36 cellular contexts compared by ENCODE assay signal in the genomic region with DNA sequence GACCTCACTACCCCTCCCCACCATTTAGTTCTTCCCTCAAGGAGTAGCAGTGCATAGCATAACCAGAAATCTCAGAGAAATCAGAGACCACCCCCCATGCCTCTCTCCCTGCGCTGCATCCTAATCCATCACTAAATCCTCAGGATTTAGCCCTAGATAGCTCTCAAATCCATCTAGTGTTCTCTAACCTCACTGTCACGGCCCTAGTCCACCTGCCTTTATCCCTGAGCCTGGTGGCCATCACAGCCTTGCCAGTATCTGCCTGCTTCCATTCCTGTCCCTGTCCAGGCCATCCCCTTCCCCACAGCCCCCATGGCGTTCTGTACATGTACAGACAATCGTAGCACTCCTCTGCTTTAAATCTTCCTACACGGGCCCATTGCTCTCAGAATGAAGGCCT. TPM values are rescaled to one million over a fixed set of nuclear protein-coding genes. Genes with fewer than 3 reads are reported as not detected.
"Had no signal": no experiment of that assay in that cellular context is flagged by ENCODE, and none has a peak within 500 bp of the region (broad histone marks: within the 10 kb centered on the region; RNA-seq: fewer than 3 reads in every experiment).

No MANE protein-coding gene starts in this region.

- H3K27me3 ChIP-seq: adrenal gland, body of pancreas, colonic mucosa, foreskin keratinocyte, gastrocnemius medialis had no signal

- H3K9me3 ChIP-seq: adrenal gland, body of pancreas, colonic mucosa, gastrocnemius medialis, heart left ventricle had no signal

- FAIRE-seq: endometrium had no signal

- H3K4me3 ChIP-seq: adrenal gland, body of pancreas, cardiac muscle cell, colonic mucosa, gastrocnemius medialis, heart left ventricle had no signal

- ATAC-seq: activated CD4-positive, alpha-beta T cell treated with anti-CD3 and anti-CD28 coated beads for 36 hours; activated CD8-positive, alpha-beta memory T cell treated with anti-CD3 and anti-CD28 coated beads, Interleukin-2, amount 10 ng/mL, durations not matched to agents 7 days and 5 days; activated CD8-positive, alpha-beta T cell treated with anti-CD3 and anti-CD28 coated beads, Interleukin-2, amount 10 ng/mL, durations not matched to agents 7 days and 5 days; activated naive CD8-positive, alpha-beta T cell treated with anti-CD3 and anti-CD28 coated beads, Interleukin-2, amount 50 U/mL, for 24 hours; body of pancreas; esophagus mucosa; foreskin keratinocyte; gastrocnemius medialis; heart left ventricle; T-helper 17 cell had no signal

- H3K4me1 ChIP-seq: adrenal gland, colonic mucosa, foreskin keratinocyte, gastrocnemius medialis, heart left ventricle had no signal

- H3K27ac ChIP-seq: adrenal gland, body of pancreas, cardiac muscle cell, colonic mucosa, foreskin keratinocyte, gastrocnemius medialis, heart left ventricle had no signal

- H3K36me3 ChIP-seq: adrenal gland, cardiac muscle cell, colonic mucosa, gastrocnemius medialis, heart left ventricle had no signal

- DNase-seq: activated CD4-positive, alpha-beta memory T cell treated with anti-CD3 and anti-CD28 coated beads for 36 hours; activated CD4-positive, alpha-beta T cell treated with anti-CD3 and anti-CD28 coated beads for 36 hours; activated CD4-positive, alpha-beta T cell treated with anti-CD3 and anti-CD28 coated beads, Interleukin-2, amount 10 ng/mL, durations not matched to agents 24 days and 14 days; activated CD4-positive, CD25-positive, alpha-beta regulatory T cell; activated CD4-positive, CD25-positive, alpha-beta regulatory T cell treated with anti-CD3 and anti-CD28 coated beads, Interleukin-2, amount 50 U/mL, for 72 hours; activated CD8-positive, alpha-beta memory T cell treated with anti-CD3 and anti-CD28 coated beads, Interleukin-2, amount 10 ng/mL, durations not matched to agents 7 days and 5 days; activated CD8-positive, alpha-beta memory T cell treated with anti-CD3 and anti-CD28 coated beads, Interleukin-2, amount 50 U/mL, for 4 hours; activated CD8-positive, alpha-beta T cell treated with anti-CD3 and anti-CD28 coated beads, Interleukin-2, amount 10 ng/mL, durations not matched to agents 7 days and 5 days; activated effector memory CD4-positive, alpha-beta T cell treated with anti-CD3 and anti-CD28 coated beads, Interleukin-2, amount 50 U/mL, for 16 hours; activated naive CD4-positive, alpha-beta T cell treated with anti-CD3 and anti-CD28 coated beads for 36 hours; activated naive CD8-positive, alpha-beta T cell treated with anti-CD3 and anti-CD28 coated beads for 36 hours; activated naive CD8-positive, alpha-beta T cell treated with anti-CD3 and anti-CD28 coated beads, Interleukin-2, amount 50 U/mL, for 24 hours; activated T-cell treated with anti-CD3 and anti-CD28 coated beads, Interleukin-2, amount 50 U/mL, for 1 hour; activated T-cell treated with anti-CD3 and anti-CD28 coated beads, Interleukin-2, amount 50 U/mL, for 48 hours; adrenal gland; amygdala; aorta; body of pancreas; central memory CD4-positive, alpha-beta T cell; cerebellar nuclear complex; colonic mucosa; effector CD8-positive, alpha-beta T cell; foreskin keratinocyte; gastrocnemius medialis; glutamatergic neuron; heart left ventricle; T-helper 1 cell; T-helper 17 cell; T1000 had no signal

RNA-seq across cellular contexts. Expression of a gene that starts 19.1 kb away (rescaled TPM):
- total RNA-seq: activated CD4-positive, alpha-beta memory T cell treated with anti-CD3 and anti-CD28 coated beads for 36 hours; activated CD4-positive, alpha-beta T cell treated with anti-CD3 and anti-CD28 coated beads for 36 hours; activated CD4-positive, alpha-beta T cell treated with anti-CD3 and anti-CD28 coated beads, Interleukin-2, amount 10 ng/mL, durations not matched to agents 24 days and 14 days; activated CD8-positive, alpha-beta memory T cell treated with anti-CD3 and anti-CD28 coated beads for 36 hours; activated CD8-positive, alpha-beta memory T cell treated with anti-CD3 and anti-CD28 coated beads, Interleukin-2, amount 10 ng/mL, durations not matched to agents 7 days and 5 days; activated CD8-positive, alpha-beta T cell treated with anti-CD3 and anti-CD28 coated beads, Interleukin-2, amount 10 ng/mL, durations not matched to agents 7 days and 5 days; activated naive CD4-positive, alpha-beta T cell treated with anti-CD3 and anti-CD28 coated beads for 36 hours; activated naive CD8-positive, alpha-beta T cell treated with anti-CD3 and anti-CD28 coated beads for 36 hours; activated T-helper 1 cell treated with anti-CD3 and anti-CD28 coated beads, Interleukin-12 subunit alpha, Interleukin-12 subunit beta, Interleukin-2, Interleukin-4 antibody, amounts not matched to agents 30 ng/mL and 10 ng/mL and 1 ng/mL, durations not matched to agents 14 hours and 24 hours and 36 hours; activated T-helper 2 cell treated with anti-CD3 and anti-CD28 coated beads, Interferon-gamma antibody, Interleukin-2, Interleukin-4, amounts not matched to agents 10 μg/mL and 5 μg/mL and 100 μg/mL, durations not matched to agents 14 hours and 24 hours and 36 hours; epithelial cell of proximal tubule; T-helper 17 cell had no signal
